In the genomic region with DNA sequence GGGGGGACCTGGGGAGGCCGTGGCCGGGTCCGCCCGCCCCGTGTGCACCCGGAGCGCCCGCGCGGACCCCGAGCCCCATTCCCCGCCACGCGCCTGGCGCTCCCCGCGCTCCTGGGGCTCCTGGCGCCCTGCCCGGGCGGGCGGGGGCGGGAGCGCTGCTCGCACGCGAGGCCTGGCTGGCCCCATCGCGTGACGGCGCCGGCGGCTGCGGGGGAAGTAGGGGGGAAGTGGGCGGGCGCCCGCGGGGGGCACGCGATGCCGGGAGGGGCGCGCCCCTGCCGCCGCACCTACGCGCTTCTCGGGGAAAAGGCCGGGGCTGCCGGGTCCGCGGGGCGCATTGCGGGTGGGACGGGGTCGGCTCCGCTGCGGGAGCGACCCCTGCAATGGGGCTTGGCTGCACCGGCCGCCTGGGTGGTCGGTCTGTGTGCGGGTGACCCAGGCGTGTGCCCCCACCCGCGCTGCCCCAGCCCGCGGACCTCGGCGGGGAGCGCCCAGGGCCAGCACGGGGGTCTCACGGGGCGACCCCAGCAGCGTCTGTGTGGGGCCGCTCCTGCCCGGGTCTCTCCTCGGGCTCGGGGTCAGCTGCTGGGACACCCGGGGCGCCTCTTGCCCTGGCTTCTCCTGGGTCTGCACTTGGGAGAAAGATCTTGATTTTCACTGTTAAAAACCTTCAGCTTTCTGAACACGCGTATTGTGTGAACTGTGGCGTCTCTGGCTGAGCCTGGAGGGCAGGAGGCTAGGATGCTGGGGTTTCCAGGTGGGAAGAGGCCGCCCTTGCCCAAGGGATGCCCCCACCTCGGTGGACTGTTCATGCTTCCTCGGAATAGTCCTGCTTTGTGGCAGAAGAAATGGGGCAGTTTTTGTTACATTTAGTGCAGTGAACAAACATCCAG, we compare ENCODE assay signal across 8 cellular contexts. TPM values are rescaled to one million over a fixed set of nuclear protein-coding genes. Genes with fewer than 3 reads are reported as not detected.
DNase-seq lines count a peak whose midpoint lies in the region; ATAC-seq and TF ChIP-seq lines count a peak whose summit lies in the region.

No MANE protein-coding gene starts in this region.

- H3K36me3 Mint-ChIP-seq in activated T-helper 2 cell treated with anti-CD3 and anti-CD28 coated beads, Interferon-gamma antibody, Interleukin-2, Interleukin-4, amounts not matched to agents 10 μg/mL and 5 μg/mL and 100 μg/mL, durations not matched to agents 14 hours and 24 hours and 36 hours (ENCODE audit: low read depth) = peaks cover 52% of the 10 kb centered on the region

- H3K27me3 Mint-ChIP-seq in activated T-helper 2 cell treated with anti-CD3 and anti-CD28 coated beads, Interferon-gamma antibody, Interleukin-2, Interleukin-4, amounts not matched to agents 10 μg/mL and 5 μg/mL and 100 μg/mL, durations not matched to agents 14 hours and 24 hours and 36 hours (ENCODE audit: low read depth) = no peaks in the 10 kb centered on the region

- H3K9ac ChIP-seq in skeletal muscle satellite cell (ENCODE audit: low read depth, low read length) = peak overlapping the region; percentile 92

- H3K4me2 ChIP-seq in skeletal muscle satellite cell (ENCODE audit: low read length) = peak overlapping the region; percentile 79

- peaks cover 23% of the 10 kb centered on the region for H3K27me3 ChIP-seq in cardiac muscle cell
- no peaks in the 10 kb centered on the region for H3K27me3 ChIP-seq in skeletal muscle satellite cell (ENCODE audit: control insufficient read depth, insufficient read depth, low read length)

- H3K9me3 ChIP-seq in cardiac muscle cell (ENCODE audit: low read depth) (no peaks in the 10 kb centered on the region), skeletal muscle satellite cell (replicated peaks; ENCODE audit: low read length) (no peaks in the 10 kb centered on the region)

- no peak overlapping the region for H3K27ac ChIP-seq in cardiac muscle cell

- intact Hi-C loops in activated T-helper 2 cell treated with anti-CD3 and anti-CD28 coated beads, Interferon-gamma antibody, Interleukin-2, Interleukin-4, amounts not matched to agents 10 μg/mL and 5 μg/mL and 100 μg/mL, durations not matched to agents 14 hours and 24 hours and 36 hours (cut with micrococcal nuclease) = loop anchor here (1.0 kb wide), 1 partner anchor 18 kb away; no protein-coding TSS in a partner anchor

- H3K4me3 ChIP-seq in cardiac muscle cell = peak overlapping the region; percentile 26
- peak overlapping the region; percentile 58 for H3K4me3 ChIP-seq in skeletal muscle satellite cell (ENCODE audit: low read length)

- H3K4me1 ChIP-seq in cardiac muscle cell (ENCODE audit: low read depth) (no peaks in the 10 kb centered on the region), skeletal muscle satellite cell (ENCODE audit: control insufficient read depth, insufficient read depth, low read length) (peaks cover 67% of the 10 kb centered on the region)

- peak overlapping the region; percentile 91 for H3K27ac Mint-ChIP-seq in activated T-helper 2 cell treated with anti-CD3 and anti-CD28 coated beads, Interferon-gamma antibody, Interleukin-2, Interleukin-4, amounts not matched to agents 10 μg/mL and 5 μg/mL and 100 μg/mL, durations not matched to agents 14 hours and 24 hours and 36 hours

- H3K4me1 Mint-ChIP-seq in activated T-helper 2 cell treated with anti-CD3 and anti-CD28 coated beads, Interferon-gamma antibody, Interleukin-2, Interleukin-4, amounts not matched to agents 10 μg/mL and 5 μg/mL and 100 μg/mL, durations not matched to agents 14 hours and 24 hours and 36 hours (ENCODE audit: low read depth) = peaks cover 69% of the 10 kb centered on the region

- no peak for TF ChIP-seq CTCF in cardiac muscle cell (IDR thresholded peaks at IDR 0.05; ENCODE audit: low read depth, low read length)

- H3K36me3 ChIP-seq in cardiac muscle cell (no peaks in the 10 kb centered on the region), skeletal muscle satellite cell (ENCODE audit: insufficient read depth, low read length) (peaks cover 28% of the 10 kb centered on the region)

- H3K4me3 Mint-ChIP-seq in activated T-helper 2 cell treated with anti-CD3 and anti-CD28 coated beads, Interferon-gamma antibody, Interleukin-2, Interleukin-4, amounts not matched to agents 10 μg/mL and 5 μg/mL and 100 μg/mL, durations not matched to agents 14 hours and 24 hours and 36 hours (ENCODE audit: low read depth) = peak overlapping the region; percentile 71

- no peaks in the 10 kb centered on the region for H3K9me3 Mint-ChIP-seq in activated T-helper 2 cell treated with anti-CD3 and anti-CD28 coated beads, Interferon-gamma antibody, Interleukin-2, Interleukin-4, amounts not matched to agents 10 μg/mL and 5 μg/mL and 100 μg/mL, durations not matched to agents 14 hours and 24 hours and 36 hours

- DNase-seq in ELF-1 (ENCODE audit: low read depth, low spot score) (peak; percentile 4), NOMO-1 treated with dmso at 0.1 percent for 144 hours (lab: John Stamatoyannopoulos, UW; ENCODE audit: unreplicated experiment) (peak; percentile 93), cardiac muscle cell (ENCODE audit: low read depth in 1 of 2, low spot score in 1 of 2) (peak; percentile 66 to 73), germinal center (ENCODE audit: low spot score) (no peak)
- DNase-seq in activated T-helper 2 cell treated with anti-CD3 and anti-CD28 coated beads, Interferon-gamma antibody, Interleukin-2, Interleukin-4, amounts not matched to agents 10 μg/mL and 5 μg/mL and 100 μg/mL, durations not matched to agents 14 hours and 24 hours and 36 hours (ENCODE audit: low spot score) = peak; percentile 77

- peak; percentile 32 for ATAC-seq in HG02623 (IDR thresholded peaks at IDR 0.05; ENCODE audit: unreplicated experiment)
- ATAC-seq in HG03095 (IDR thresholded peaks at IDR 0.05; ENCODE audit: unreplicated experiment) = no peak

RNA-seq across cellular contexts. Expression of a gene that starts 52.4 kb away (rescaled TPM):
- total RNA-seq in activated T-helper 2 cell treated with anti-CD3 and anti-CD28 coated beads, Interferon-gamma antibody, Interleukin-2, Interleukin-4, amounts not matched to agents 10 μg/mL and 5 μg/mL and 100 μg/mL, durations not matched to agents 14 hours and 24 hours and 36 hours = 33.3 and 34.9 TPM in 2 replicates
- total RNA-seq in cardiac muscle cell = 1.2 and 1.4 TPM in 2 replicates
- polyA plus RNA-seq in cardiac muscle cell = 0.34 and 0.99 TPM in 2 replicates
- 8.1 and 9.8 TPM in 2 replicates for total RNA-seq in skeletal muscle satellite cell (2012; rRNA removed)

Comparison
In these comparisons a context has a peak if more than half of its experiments do, and no peak if none do; other contexts are left out.
1. RNA of a gene that starts 52.4 kb away (total RNA-seq): 33.3 to 34.9 TPM in activated T-helper 2 cell treated with anti-CD3 and anti-CD28 coated beads, Interferon-gamma antibody, Interleukin-2, Interleukin-4, amounts not matched to agents 10 μg/mL and 5 μg/mL and 100 μg/mL, durations not matched to agents 14 hours and 24 hours and 36 hours; 1.2 to 1.4 TPM in cardiac muscle cell; every median in the first group is over 10 times any median in the second.